ENCODE assay signal across 8 cellular contexts in genomic region chr1:172429324-172430127, GRCh38. TPM values are rescaled to one million over a fixed set of nuclear protein-coding genes. Genes with fewer than 3 reads are reported as not detected.
DNase-seq lines count a peak whose midpoint lies in the region; ATAC-seq, FAIRE-seq and TF ChIP-seq lines count a peak whose summit lies in the region.

No MANE protein-coding gene starts in this region.

- no peaks in the 10 kb centered on the region for H3K9me3 ChIP-seq in Loucy (ENCODE audit: insufficient read depth, low read depth, low read length)
- no peaks in the 10 kb centered on the region for H3K9me3 ChIP-seq in kidney (ENCODE audit: control insufficient read depth in 1 of 2, low read length in 2 of 2)
- no peaks in the 10 kb centered on the region for H3K9me3 ChIP-seq in stomach

- H3K27ac ChIP-seq in kidney (ENCODE audit: low read depth in 2 of 2, low read length in 2 of 2) (no peak overlapping the region), stomach (no peak overlapping the region)

- H3K27me3 ChIP-seq in Loucy (ENCODE audit: insufficient read depth, low read length, poor library complexity, severe bottlenecking) (no peaks in the 10 kb centered on the region), stomach (no peaks in the 10 kb centered on the region)

- H3K9ac ChIP-seq in Loucy (ENCODE audit: low read depth, low read length, poor library complexity, severe bottlenecking) = no peak overlapping the region
- H3K9ac ChIP-seq in kidney (ENCODE audit: low read length in 2 of 2) = no peak overlapping the region

- no peaks in the 10 kb centered on the region; the same call in 1 of the 2 replicates for H3K79me2 ChIP-seq in Loucy (ENCODE audit: insufficient read depth, low read length)

- H3K4me2 ChIP-seq in Loucy (ENCODE audit: low read depth, low read length, poor library complexity, severe bottlenecking) = no peak overlapping the region

- ATAC-seq in activated CD4-positive, CD25-positive, alpha-beta regulatory T cell treated with anti-CD3 and anti-CD28 coated beads, Interleukin-2, amount 50 U/mL, for 24 hours = peak; percentile 35 to 41

- H2AFZ ChIP-seq in Loucy (ENCODE audit: low read length) = no peak overlapping the region

- no peak for TF ChIP-seq POLR2A in stomach (IDR thresholded peaks at IDR 0.05)

- H3K9me2 ChIP-seq in Loucy (replicated peaks; ENCODE audit: low read depth, low read length) = no peaks in the 10 kb centered on the region

- H3K36me3 ChIP-seq in Loucy (ENCODE audit: insufficient read depth, low read length) = no peaks in the 10 kb centered on the region
- H3K36me3 ChIP-seq in kidney (ENCODE audit: control insufficient read depth in 1 of 2, insufficient read depth in 2 of 2, low read length in 2 of 2) = no peaks in the 10 kb centered on the region
- H3K36me3 ChIP-seq in stomach = no peaks in the 10 kb centered on the region

- WGBS in stomach, 5 donors = 62 to 96% (median 84%) methylated on average over 1 of the region's 1 CpG

- H3K4me3 ChIP-seq in Loucy (ENCODE audit: low read length, poor library complexity, severe bottlenecking) = no peak overlapping the region
- H3K4me3 ChIP-seq in kidney (ENCODE audit: low read length in 2 of 2) = no peak overlapping the region
- no peak overlapping the region for H3K4me3 ChIP-seq in stomach

- no peak for DNase-seq in activated CD4-positive, CD25-positive, alpha-beta regulatory T cell treated with anti-CD3 and anti-CD28 coated beads, Interleukin-2, amount 50 U/mL, for 72 hours
- DNase-seq in RKO (ENCODE audit: low spot score) = peak; percentile 70
- DNase-seq in brain pericyte (ENCODE audit: low read depth, low spot score) = peak; percentile 18
- DNase-seq in kidney = no peak
- DNase-seq in stomach = peak; percentile 36
- no peak for DNase-seq in 8988T

- intact Hi-C loops in kidney (cut with DNase I) (loop anchor here (10.0 kb wide), 1 partner anchor 425 kb away; no protein-coding TSS in a partner anchor), stomach (cut with DNase I; ENCODE audit: low total_unique reads) (no loop called here)

- H3F3A ChIP-seq in Loucy (ENCODE audit: low read depth) = peaks cover 3% of the 10 kb centered on the region; the same call in 1 of the 2 replicates

- peaks cover 47% of the 10 kb centered on the region for H3K4me1 ChIP-seq in Loucy (ENCODE audit: insufficient read depth, low read length, poor library complexity, severe bottlenecking)
- no peaks in the 10 kb centered on the region for H3K4me1 ChIP-seq in kidney (ENCODE audit: control insufficient read depth in 1 of 2, insufficient read depth in 1 of 2, low read depth in 1 of 2, low read length in 2 of 2)
- peaks cover 6 to 23% (median 12%) of the 10 kb centered on the region in 4 donors for H3K4me1 ChIP-seq in stomach

- H4K20me1 ChIP-seq in Loucy (ENCODE audit: insufficient read depth, low read length, poor library complexity, severe bottlenecking) = no peaks in the 10 kb centered on the region

- TF ChIP-seq CTCF in Loucy (conservative IDR thresholded peaks at IDR 0.05; ENCODE audit: low read length) (peak; percentile 98), kidney (IDR thresholded peaks at IDR 0.05; ENCODE audit: borderline replicate concordance, extremely low read depth, insufficient read depth) (peak; percentile 63), stomach (IDR thresholded peaks at IDR 0.05) (peak in 5 of 7 experiments; percentile 33 to 72 (median 59))

- no peak for TF ChIP-seq EP300 in stomach (IDR thresholded peaks at IDR 0.05)

- peak; percentile 54 for FAIRE-seq in kidney (lab: Jason Lieb, UNC)

RNA-seq across cellular contexts. Expression of gene C1orf105, which starts 9.0 kb away (rescaled TPM):
- total RNA-seq in kidney (not detected), stomach (not detected)
- polyA plus RNA-seq in kidney (ENCODE audit: insufficient read depth, low read depth, low replicate concordance) (not detected), stomach (under 1 TPM in 1 of 3 donors, not detected in 2; 0.37 TPM)

RNA-seq across cellular contexts. Expression of gene PIGC, which starts 14.3 kb away (rescaled TPM):
- total RNA-seq in kidney (27.6 TPM), stomach (10 to 100 TPM in 4 of 5 donors, 1 to 10 TPM in 1; 1.2 to 27.9 (median 17.9) TPM)
- polyA plus RNA-seq in kidney (ENCODE audit: insufficient read depth, low read depth, low replicate concordance) (28.6 TPM), stomach (10 to 100 TPM; 15.3 to 25.6 (median 16.1) TPM)

Comparison
In these comparisons a context has a peak if more than half of its experiments do, and no peak if none do; other contexts are left out.
1. DNase-seq: peak in RKO (single experiment), brain pericyte (single experiment) and stomach (single experiment); none in activated CD4-positive, CD25-positive, alpha-beta regulatory T cell treated with anti-CD3 and anti-CD28 coated beads, Interleukin-2, amount 50 U/mL, for 72 hours (single experiment), kidney (single experiment) and 8988T (single experiment).
2. Peak in every context shown above with its lines, with median percentiles within 50 percentile points of each other: CTCF ChIP-seq.